In genomic region chr2:190781604-190782198, GRCh38 we compare ENCODE assay signal across 8 cellular contexts.
DNase-seq lines count a peak whose midpoint lies in the region; ATAC-seq, FAIRE-seq and TF ChIP-seq lines count a peak whose summit lies in the region.

No MANE protein-coding gene starts in this region.

- H2BK15ac ChIP-seq in mesenchymal stem cell (ENCODE audit: low read depth, poor library complexity, severe bottlenecking): no peak overlapping the region

- no peak overlapping the region for H3K27ac ChIP-seq in WERI-Rb-1
- H3K27ac ChIP-seq in mesenchymal stem cell (ENCODE audit: low read length, poor library complexity, severe bottlenecking): no peak overlapping the region

- no peaks in the 10 kb centered on the region for H3K36me3 Mint-ChIP-seq in stimulated activated naive CD8-positive, alpha-beta T cell treated with anti-CD3 and anti-CD28 coated beads, Interleukin-15, Interleukin-2, amounts not matched to agents 100 ng/mL and 50 ng/mL, for 24 hours (ENCODE audit: low read depth)

- H3K36me3 ChIP-seq in WERI-Rb-1 (no peaks in the 10 kb centered on the region), mesenchymal stem cell (ENCODE audit: control insufficient read depth in 1 of 2, insufficient read depth in 2 of 2, low read depth in 1 of 2, low read length in 2 of 2) (no peaks in the 10 kb centered on the region)

- H3K4me2 ChIP-seq in mesenchymal stem cell (ENCODE audit: low read length, poor library complexity, severe bottlenecking): no peak overlapping the region

- ATAC-seq in GM21825 (IDR thresholded peaks at IDR 0.05; ENCODE audit: unreplicated experiment): no peak

- H2AK5ac ChIP-seq in mesenchymal stem cell (ENCODE audit: low read length, severe bottlenecking): no peak overlapping the region

- H3K9me3 Mint-ChIP-seq in stimulated activated naive CD8-positive, alpha-beta T cell treated with anti-CD3 and anti-CD28 coated beads, Interleukin-15, Interleukin-2, amounts not matched to agents 100 ng/mL and 50 ng/mL, for 24 hours: no peaks in the 10 kb centered on the region

- no peak overlapping the region for H3K14ac ChIP-seq in mesenchymal stem cell (ENCODE audit: low read length in 2 of 2)

- no peak overlapping the region for H3K4me3 Mint-ChIP-seq in stimulated activated naive CD8-positive, alpha-beta T cell treated with anti-CD3 and anti-CD28 coated beads, Interleukin-15, Interleukin-2, amounts not matched to agents 100 ng/mL and 50 ng/mL, for 24 hours

- no peak overlapping the region for H2AFZ ChIP-seq in mesenchymal stem cell (ENCODE audit: low read depth, low read length)

- TF ChIP-seq CTCF in WERI-Rb-1 (IDR thresholded peaks at IDR 0.05; ENCODE audit: low read depth, low read length): peak; percentile 43; the same call in 1 of the 2 replicates

- DNase-seq in ACHN: peak; percentile 75
- peak; percentile 38 for DNase-seq in GM12892 (ENCODE audit: insufficient read length)
- peak; percentile 47 for DNase-seq in NCI-H2196 (lab: John Stamatoyannopoulos, UW; ENCODE audit: unreplicated experiment)
- peak; percentile 26 for DNase-seq in WERI-Rb-1
- peak; percentile 88 for DNase-seq in dermis blood vessel endothelial cell
- DNase-seq in mesenchymal stem cell: peak; percentile 66

- no peak overlapping the region for H2BK12ac ChIP-seq in mesenchymal stem cell (ENCODE audit: low read length in 2 of 2)

- peak; percentile 65 for FAIRE-seq in GM12892 (lab: Jason Lieb, UNC)

- H3K27me3 Mint-ChIP-seq in stimulated activated naive CD8-positive, alpha-beta T cell treated with anti-CD3 and anti-CD28 coated beads, Interleukin-15, Interleukin-2, amounts not matched to agents 100 ng/mL and 50 ng/mL, for 24 hours: no peaks in the 10 kb centered on the region

- no peak for TF ChIP-seq POLR2A in GM12892 (IDR thresholded peaks at IDR 0.05; ENCODE audit: low read depth, low read length)

- H4K8ac ChIP-seq in mesenchymal stem cell (ENCODE audit: low read length): no peak overlapping the region

- H3K9ac ChIP-seq in mesenchymal stem cell (ENCODE audit: low read length): no peak overlapping the region

- H2BK5ac ChIP-seq in mesenchymal stem cell (ENCODE audit: low read depth, low read length, poor library complexity, severe bottlenecking): no peak overlapping the region

- H3K4me1 Mint-ChIP-seq in stimulated activated naive CD8-positive, alpha-beta T cell treated with anti-CD3 and anti-CD28 coated beads, Interleukin-15, Interleukin-2, amounts not matched to agents 100 ng/mL and 50 ng/mL, for 24 hours (ENCODE audit: low read depth): peaks cover 38% of the 10 kb centered on the region

- no peak overlapping the region for H4K91ac ChIP-seq in mesenchymal stem cell (ENCODE audit: low read length)

- H3K4me3 ChIP-seq in WERI-Rb-1 (ENCODE audit: low read depth, low read length) (no peak overlapping the region), mesenchymal stem cell (ENCODE audit: insufficient read depth in 1 of 2, low read depth in 1 of 2, low read length in 2 of 2) (no peak overlapping the region)

- no peak overlapping the region for H3K23ac ChIP-seq in mesenchymal stem cell (ENCODE audit: low read length in 2 of 2)

- H3K18ac ChIP-seq in mesenchymal stem cell (ENCODE audit: low read depth in 1 of 2, low read length in 2 of 2): no peak overlapping the region

- 4% methylated on average over 2 of the region's 4 CpGs for WGBS in mesenchymal stem cell

- no peaks in the 10 kb centered on the region for H3K79me1 ChIP-seq in mesenchymal stem cell (replicated peaks; ENCODE audit: low read length, poor library complexity, severe bottlenecking)

- H3K9me3 ChIP-seq in WERI-Rb-1 (ENCODE audit: severe bottlenecking): peaks cover 3% of the 10 kb centered on the region
- H3K9me3 ChIP-seq in mesenchymal stem cell (ENCODE audit: control insufficient read depth, low read length): peaks cover 8% of the 10 kb centered on the region

- no peak overlapping the region for H3K4ac ChIP-seq in mesenchymal stem cell (ENCODE audit: low read depth in 1 of 2, low read length in 2 of 2)

- H3K27me3 ChIP-seq in WERI-Rb-1 (ENCODE audit: insufficient read depth, low read depth, severe bottlenecking) (no peaks in the 10 kb centered on the region), mesenchymal stem cell (ENCODE audit: control insufficient read depth in 1 of 2, insufficient read depth in 1 of 2, low read length in 2 of 2) (peaks cover 0 to 3% of the 10 kb centered on the region in 2 experiments)

- in situ Hi-C loops in ACHN (cut with HindIII; ENCODE audit: low pct_ligation_motif_present, low pct_unique_long_range_greater_than_20kb, low sequenced_read_pairs): no loop called here

- H3K4me1 ChIP-seq in mesenchymal stem cell (ENCODE audit: control insufficient read depth, insufficient read depth, low read depth, low read length): peaks cover 1% of the 10 kb centered on the region

- H2BK120ac ChIP-seq in mesenchymal stem cell (ENCODE audit: low read depth, low read length): no peak overlapping the region

- peak overlapping the region; percentile 29 for H3K27ac Mint-ChIP-seq in stimulated activated naive CD8-positive, alpha-beta T cell treated with anti-CD3 and anti-CD28 coated beads, Interleukin-15, Interleukin-2, amounts not matched to agents 100 ng/mL and 50 ng/mL, for 24 hours

Comparison
In these comparisons a context has a peak if more than half of its experiments do, and no peak if none do; other contexts are left out.
1. DNase-seq: peak in every context shown above with its lines; median percentile 88 in dermis blood vessel endothelial cell; 75 in ACHN; 66 in mesenchymal stem cell; 47 in NCI-H2196; 38 in GM12892; 26 in WERI-Rb-1.